In genomic region chr16:57235128-57236092, GRCh38 we compare ENCODE assay signal across 8 cellular contexts. TPM values are rescaled to one million over a fixed set of nuclear protein-coding genes. Genes with fewer than 3 reads are reported as not detected.
DNase-seq lines count a peak whose midpoint lies in the region; ATAC-seq and TF ChIP-seq lines count a peak whose summit lies in the region.

No MANE protein-coding gene starts in this region.

- 65% methylated on average over 8 of the region's 8 CpGs for WGBS in hepatocyte (ENCODE audit: low lambda C conversion rate, missing lambda C conversion rate)

- TF ChIP-seq POLR2A in Peyer's patch (IDR thresholded peaks at IDR 0.05): no peak

- no peaks in the 10 kb centered on the region for H3K27me3 ChIP-seq in RWPE2 (ENCODE audit: insufficient read depth, poor library complexity, severe bottlenecking)
- H3K27me3 ChIP-seq in hepatocyte: no peaks in the 10 kb centered on the region
- no peaks in the 10 kb centered on the region for H3K27me3 ChIP-seq in dorsolateral prefrontal cortex
- no peaks in the 10 kb centered on the region for H3K27me3 ChIP-seq in Peyer's patch

- no peak overlapping the region for H2AFZ ChIP-seq in hepatocyte

- H3K4me3 ChIP-seq in RWPE2 (ENCODE audit: severe bottlenecking) (no peak overlapping the region), hepatocyte (no peak overlapping the region), dorsolateral prefrontal cortex (no peak overlapping the region), Peyer's patch (no peak overlapping the region)

- ATAC-seq in RWPE2 (ENCODE audit: low read depth) (peak; percentile 19; the same call in 1 of the 3 replicates), GM21619 (IDR thresholded peaks at IDR 0.05; ENCODE audit: unreplicated experiment) (no peak)

- TF ChIP-seq CTCF in RWPE2 (IDR thresholded peaks at IDR 0.05; ENCODE audit: poor library complexity, severe bottlenecking): no peak
- TF ChIP-seq CTCF in hepatocyte (IDR thresholded peaks at IDR 0.05; ENCODE audit: poor library complexity): no peak
- TF ChIP-seq CTCF in dorsolateral prefrontal cortex (IDR thresholded peaks at IDR 0.05 in 54 of 56, conservative IDR thresholded peaks at IDR 0.05 in 2 of 56; ENCODE audit: low read depth in 1 of 56, partially characterized antibody in 56 of 56): no peak
- TF ChIP-seq CTCF in Peyer's patch (IDR thresholded peaks at IDR 0.05): no peak

- H3K36me3 ChIP-seq in RWPE2 (ENCODE audit: low read depth) (peaks cover 93% of the 10 kb centered on the region), hepatocyte (replicated peaks; ENCODE audit: insufficient read depth, low read depth) (peaks cover 4% of the 10 kb centered on the region), Peyer's patch (peaks cover 0 to 76% (median 0%) of the 10 kb centered on the region in 3 donors)

- H3K4me1 ChIP-seq in RWPE2 (ENCODE audit: insufficient read depth, poor library complexity, severe bottlenecking) (no peaks in the 10 kb centered on the region), hepatocyte (ENCODE audit: insufficient read depth) (no peaks in the 10 kb centered on the region), Peyer's patch (no peaks in the 10 kb centered on the region)

- in situ Hi-C loops in KBM-7 (cut with MboI; ENCODE audit: low pct_unique_long_range_greater_than_20kb, low sequenced_read_pairs): no loop called here

- no peaks in the 10 kb centered on the region for H3K9me2 ChIP-seq in hepatocyte (replicated peaks; ENCODE audit: insufficient read depth)

- intact Hi-C loops in dorsolateral prefrontal cortex (cut with DNase I): no loop called here

- H4K20me1 ChIP-seq in hepatocyte (ENCODE audit: insufficient read depth, poor library complexity, severe bottlenecking): no peaks in the 10 kb centered on the region

- no peak overlapping the region for H3K27ac ChIP-seq in RWPE2 (ENCODE audit: poor library complexity, severe bottlenecking)
- H3K27ac ChIP-seq in hepatocyte: peak overlapping the region; percentile 28
- peak overlapping the region in 4 of 59 donors; percentile 2 to 8 (median 6) for H3K27ac ChIP-seq in dorsolateral prefrontal cortex
- peak overlapping the region in 2 of 4 donors; percentile 4 to 27 for H3K27ac ChIP-seq in Peyer's patch

- no peak overlapping the region for H3K4me2 ChIP-seq in hepatocyte

- H3K9me3 ChIP-seq in RWPE2 (ENCODE audit: severe bottlenecking) (no peaks in the 10 kb centered on the region), hepatocyte (ENCODE audit: low read depth) (no peaks in the 10 kb centered on the region), Peyer's patch (no peaks in the 10 kb centered on the region)

- peak; percentile 88 for DNase-seq in COR-L47 (lab: John Stamatoyannopoulos, UW)
- peak; percentile 69 for DNase-seq in KBM-7
- no peak for DNase-seq in RWPE2 (ENCODE audit: low spot score)
- peak; percentile 38 for DNase-seq in hepatocyte (ENCODE audit: low spot score)
- DNase-seq in dorsolateral prefrontal cortex: no peak
- DNase-seq in Peyer's patch: no peak
- no peak for DNase-seq in GM19238 (ENCODE audit: insufficient read length, low spot score)

- H3K79me2 ChIP-seq in hepatocyte: no peaks in the 10 kb centered on the region

RNA-seq across cellular contexts. Expression of gene ARL2BP, which starts 9.6 kb away (rescaled TPM):
- total RNA-seq in hepatocyte (92.6 and 105 TPM in 2 replicates), dorsolateral prefrontal cortex (10 to 100 TPM; 36.8 to 68.6 (median 51.1) TPM), Peyer's patch (10 to 100 TPM; 25.2 to 55.3 (median 31.5) TPM)
- 102 and 104 TPM in 2 replicates for polyA plus RNA-seq in hepatocyte

RNA-seq across cellular contexts. Expression of gene PLLP, which starts 49.1 kb away (rescaled TPM):
- 42.3 and 49.5 TPM in 2 replicates for total RNA-seq in hepatocyte
- 31.0 and 38.7 TPM in 2 replicates for polyA plus RNA-seq in hepatocyte
- total RNA-seq in dorsolateral prefrontal cortex: 100 to 1,000 TPM in 55 of 120 experiments, 10 to 100 TPM in 65; 20.8 to 459 (median 91.3) TPM
- 100 to 1,000 TPM in 3 of 4 donors, 1 to 10 TPM in 1; 1.7 to 152 (median 126) TPM for total RNA-seq in Peyer's patch

RNA-seq across cellular contexts. Expression of gene RSPRY1, which starts 49.3 kb away (rescaled TPM):
- total RNA-seq in hepatocyte (52.7 and 57.5 TPM in 2 replicates), dorsolateral prefrontal cortex (10 to 100 TPM; 21.4 to 53.0 (median 33.6) TPM), Peyer's patch (10 to 100 TPM; 49.0 to 84.7 (median 65.1) TPM)
- polyA plus RNA-seq in hepatocyte: 42.3 and 52.7 TPM in 2 replicates

RNA-seq across cellular contexts. Expression of gene PSME3IP1, which starts 49.6 kb away (rescaled TPM):
- total RNA-seq in hepatocyte (73.2 and 79.7 TPM in 2 replicates), dorsolateral prefrontal cortex (100 to 1,000 TPM; 100 to 178 (median 132) TPM), Peyer's patch (100 to 1,000 TPM in 2 of 4 donors, 10 to 100 TPM in 2; 55.7 to 308 (median 109) TPM)
- polyA plus RNA-seq in hepatocyte: 62.6 and 64.2 TPM in 2 replicates

Comparison
In these comparisons a context has a peak if more than half of its experiments do, and no peak if none do; other contexts are left out.
1. DNase-seq: peak in COR-L47 (single experiment), KBM-7 (single experiment) and hepatocyte (single experiment); none in RWPE2 (single experiment), dorsolateral prefrontal cortex (0 of 10), Peyer's patch (0 of 3) and GM19238 (single experiment).